ENCODE assay signal across 25 cellular contexts in genomic region chr11:134725211-134725610, GRCh38.
"Had no signal": no experiment of that assay in that cellular context is flagged by ENCODE, and none has a peak within 500 bp of the region (broad histone marks: within the 10 kb centered on the region; RNA-seq: fewer than 3 reads in every experiment).

No MANE protein-coding gene starts in this region.

- H3K27ac Mint-ChIP-seq: dendritic cell treated with granulocyte-macrophage colony-stimulating factor and Interleukin-4, amounts not matched to agents 40 ng/mL and 50 ng/mL, for 4 days; endodermal cell; mesothelial cell of epicardium; nephron; neural progenitor cell; stimulated activated memory B cell treated with anti-CD40 and anti-IgM and Interleukin-4, amounts not matched to agents 10 μg/mL and 1 μg/mL and 100 μg/mL, for 72 hours; type B pancreatic cell had no signal

- H3K4me2 ChIP-seq: neural progenitor cell had no signal

- H3K4me1 Mint-ChIP-seq: naive B cell; nephron; stimulated activated memory B cell treated with anti-CD40 and anti-IgM and Interleukin-4, amounts not matched to agents 10 μg/mL and 1 μg/mL and 100 μg/mL, for 72 hours had no signal

- H3K9ac ChIP-seq: neural progenitor cell had no signal

- H3K4me3 Mint-ChIP-seq: dendritic cell treated with granulocyte-macrophage colony-stimulating factor and Interleukin-4, amounts not matched to agents 40 ng/mL and 50 ng/mL, for 4 days; endodermal cell; mesothelial cell of epicardium; naive B cell; nephron; neural progenitor cell; stimulated activated memory B cell treated with anti-CD40 and anti-IgM and Interleukin-4, amounts not matched to agents 10 μg/mL and 1 μg/mL and 100 μg/mL, for 72 hours; type B pancreatic cell had no signal

- H3K27ac ChIP-seq: colonic mucosa, epithelial cell of prostate, gastrocnemius medialis, left lung, neural progenitor cell, prostate gland, right atrium auricular region, sigmoid colon, testis, tibial artery had no signal

- H3K36me3 Mint-ChIP-seq: mesothelial cell of epicardium; naive B cell; neural progenitor cell; stimulated activated memory B cell treated with anti-CD40 and anti-IgM and Interleukin-4, amounts not matched to agents 10 μg/mL and 1 μg/mL and 100 μg/mL, for 72 hours; type B pancreatic cell had no signal

- H3K9me3 Mint-ChIP-seq: dendritic cell treated with granulocyte-macrophage colony-stimulating factor and Interleukin-4, amounts not matched to agents 40 ng/mL and 50 ng/mL, for 4 days; mesothelial cell of epicardium; neural progenitor cell; type B pancreatic cell had no signal

- H3K4me3 ChIP-seq: colonic mucosa, gastrocnemius medialis, left lung, mucosa of descending colon, neural progenitor cell, prostate gland, right atrium auricular region, sigmoid colon, testis, tibial artery had no signal

- DNase-seq: effector CD8-positive, alpha-beta T cell; foreskin fibroblast; gastrocnemius medialis; left cardiac atrium; left lung; mesenchymal stem cell; naive B cell; sigmoid colon; stimulated activated CD4-positive, alpha-beta T cell treated with anti-CD3 and anti-CD28 coated beads, Interleukin-4, amount 100 ng/mL, for 4 hours; stimulated activated naive CD8-positive, alpha-beta T cell treated with anti-CD3 and anti-CD28 coated beads, Interleukin-15, Interleukin-2, amounts not matched to agents 100 U/mL and 50 U/mL, for 24 hours; substantia nigra; tibial artery had no signal

- H3K9me3 ChIP-seq: colonic mucosa, gastrocnemius medialis, left lung, mucosa of descending colon, prostate gland, sigmoid colon, testis, tibial artery had no signal

- ATAC-seq: gastrocnemius medialis; left cardiac atrium; stimulated activated memory B cell treated with anti-CD40 and anti-IgM and Interleukin-4, amounts not matched to agents 10 μg/mL and 1 μg/mL and 100 μg/mL, for 72 hours; stimulated activated naive CD8-positive, alpha-beta T cell treated with anti-CD3 and anti-CD28 coated beads, Interleukin-15, Interleukin-2, amounts not matched to agents 100 U/mL and 50 U/mL, for 24 hours had no signal

- H3K4me1 ChIP-seq: colonic mucosa, gastrocnemius medialis, left lung, prostate gland, right atrium auricular region, testis, tibial artery had no signal

- H2AFZ ChIP-seq: neural progenitor cell had no signal

- H3K36me3 ChIP-seq: colonic mucosa, gastrocnemius medialis, left lung, neural progenitor cell, prostate gland, right atrium auricular region, sigmoid colon, tibial artery had no signal

- H3K27me3 ChIP-seq: colonic mucosa, gastrocnemius medialis, neural progenitor cell, right atrium auricular region, testis had no signal

- H3K27me3 Mint-ChIP-seq: dendritic cell treated with granulocyte-macrophage colony-stimulating factor and Interleukin-4, amounts not matched to agents 40 ng/mL and 50 ng/mL, for 4 days had no signal
